10 cellular contexts compared by ENCODE assay signal in the genomic region with DNA sequence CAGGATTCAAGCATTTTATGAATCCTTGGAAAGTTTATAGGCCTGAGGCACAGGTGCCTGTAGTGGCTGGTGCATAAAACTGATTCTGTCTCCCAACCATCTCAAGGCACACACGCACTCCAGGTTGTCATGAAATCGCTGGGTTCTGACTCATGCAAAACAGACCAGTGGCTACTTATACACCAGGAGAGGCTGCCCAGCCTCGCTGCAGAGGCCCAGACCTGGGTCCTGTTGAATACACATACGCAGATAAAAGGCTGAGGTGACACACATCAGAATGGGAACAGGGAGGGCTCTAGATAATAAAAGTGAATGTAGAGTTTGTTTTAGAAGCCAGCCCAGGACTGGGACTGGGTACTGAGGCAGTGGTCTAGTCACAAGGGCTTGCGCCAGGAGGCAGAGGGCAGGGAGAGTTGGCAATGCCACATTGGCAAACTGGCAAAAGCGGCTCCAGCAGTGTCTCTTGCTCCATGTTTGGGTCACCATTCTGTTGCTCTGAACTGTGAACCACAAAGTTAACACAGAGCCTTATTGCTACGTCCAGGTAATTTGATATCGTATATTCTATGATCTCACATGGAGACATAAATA. TPM values are rescaled to one million over a fixed set of nuclear protein-coding genes. Genes with fewer than 3 reads are reported as not detected.
DNase-seq lines count a peak whose midpoint lies in the region; ATAC-seq and TF ChIP-seq lines count a peak whose summit lies in the region.
"Had no signal": no experiment of that assay in that cellular context is flagged by ENCODE, and none has a peak within 500 bp of the region (broad histone marks: within the 10 kb centered on the region; RNA-seq: fewer than 3 reads in every experiment).

No MANE protein-coding gene starts in this region.

- CTCF ChIA-PET in SK-N-SH (lab: Yijun Ruan, JAX) = interaction anchor here (0.9 to 2.2 kb wide), 10 partner anchors 14 to 681 kb away, joined by 3 to 18 read pairs (median 4); no protein-coding TSS in a partner anchor

- WGBS in SK-N-SH (ENCODE audit: low lambda C conversion rate) = 94% methylated on average over 8 of the region's 8 CpGs

- H3K9me3 ChIP-seq in SK-N-SH (no peaks in the 10 kb centered on the region), skeletal muscle satellite cell (replicated peaks; ENCODE audit: low read length) (no peaks in the 10 kb centered on the region), SJCRH30 (replicated peaks) (no peaks in the 10 kb centered on the region)

- no peak for TF ChIP-seq EP300 in SK-N-SH (IDR thresholded peaks at IDR 0.05; ENCODE audit: borderline replicate concordance in 1 of 2, low read depth in 1 of 2, low read length in 1 of 2)

- H3K36me3 ChIP-seq in SK-N-SH (replicated peaks in 1 of 2; ENCODE audit: control insufficient read depth in 1 of 2, insufficient read depth in 2 of 2, low read length in 1 of 2) = no peaks in the 10 kb centered on the region
- no peaks in the 10 kb centered on the region for H3K36me3 ChIP-seq in skeletal muscle satellite cell (ENCODE audit: insufficient read depth, low read length)
- H3K36me3 ChIP-seq in SJCRH30 = no peaks in the 10 kb centered on the region

- peak overlapping the region; percentile 97; the same call in 1 of the 2 replicates for H2AFZ ChIP-seq in SK-N-SH (ENCODE audit: low read depth)

- TF ChIP-seq RAD21 in SK-N-SH (IDR thresholded peaks at IDR 0.05; ENCODE audit: low read length) = no peak

- H3K4me2 ChIP-seq in SK-N-SH (peak overlapping the region; percentile 96), skeletal muscle satellite cell (ENCODE audit: low read length) (peak overlapping the region; percentile 94)

- H3K79me2 ChIP-seq in SK-N-SH (ENCODE audit: insufficient read depth) = no peaks in the 10 kb centered on the region

- H4K20me1 ChIP-seq in SK-N-SH (ENCODE audit: insufficient read depth) = no peaks in the 10 kb centered on the region

- no peak for ATAC-seq in SK-N-SH treated with all-trans-retinoic acid at 6 μM for 48 hours

- POLR2A ChIA-PET in SK-N-SH (lab: Yijun Ruan, JAX) = interaction anchor here (1.1 to 1.4 kb wide), 2 partner anchors 10 to 124 kb away, joined by 3 to 5 read pairs; no protein-coding TSS in a partner anchor

- H3K27me3 ChIP-seq in SK-N-SH (ENCODE audit: insufficient read depth) (no peaks in the 10 kb centered on the region), skeletal muscle satellite cell (ENCODE audit: control insufficient read depth, insufficient read depth, low read length) (no peaks in the 10 kb centered on the region), SJCRH30 (no peaks in the 10 kb centered on the region)

- peaks cover 6% of the 10 kb centered on the region for H3F3A ChIP-seq in SK-N-SH (replicated peaks; ENCODE audit: insufficient read depth)

- no peak for TF ChIP-seq CTCF in SK-N-SH (IDR thresholded peaks at IDR 0.05)
- TF ChIP-seq CTCF in VCaP (conservative IDR thresholded peaks at IDR 0.05) = no peak
- TF ChIP-seq CTCF in fibroblast of the aortic adventitia (IDR thresholded peaks at IDR 0.05; ENCODE audit: insufficient read depth, low read length) = no peak

- H3K4me1 ChIP-seq in SK-N-SH (ENCODE audit: control insufficient read depth in 1 of 2, insufficient read depth in 2 of 2, low read depth in 1 of 2, low read length in 1 of 2) (peaks cover 0 to 5% of the 10 kb centered on the region in 2 experiments; a peak in 1 of 4 replicates), skeletal muscle satellite cell (ENCODE audit: control insufficient read depth, insufficient read depth, low read length) (peaks cover 4% of the 10 kb centered on the region), SJCRH30 (no peaks in the 10 kb centered on the region; the same call in 1 of the 2 replicates)

- H3K4me3 ChIP-seq in SK-N-SH (ENCODE audit: low read depth in 2 of 2, low read length in 1 of 2) (peak overlapping the region; percentile 92 to 97), fibroblast of the aortic adventitia (ENCODE audit: low read depth, low read length) (peak overlapping the region; percentile 91), skeletal muscle satellite cell (ENCODE audit: low read length) (peak overlapping the region; percentile 84), SJCRH30 (no peak overlapping the region; the same call in 1 of the 2 replicates)

- H3K27ac ChIP-seq in SK-N-SH (ENCODE audit: low read depth in 2 of 2, low read length in 1 of 2) (no peak overlapping the region), VCaP (peak overlapping the region; percentile 77; the same call in 1 of the 2 replicates), SJCRH30 (no peak overlapping the region)

- DNase-seq in SK-N-SH (no peak), fibroblast of the aortic adventitia (ENCODE audit: low read depth) (no peak), SJCRH30 (no peak), putamen (ENCODE audit: low spot score) (no peak), activated gamma-delta T cell (lab: John Stamatoyannopoulos, UW) (no peak)
- DNase-seq: kidney glomerular epithelial cell had no signal

- H3K9ac ChIP-seq in SK-N-SH = no peak overlapping the region
- no peak overlapping the region for H3K9ac ChIP-seq in skeletal muscle satellite cell (ENCODE audit: low read depth, low read length)

- H3K9me2 ChIP-seq in SK-N-SH = no peaks in the 10 kb centered on the region

TF ChIP-seq in SK-N-SH, 30 proteins besides CTCF, POLR2A, EP300 and RAD21 (continues in another document):
- TF ChIP-seq, protein P1, sequence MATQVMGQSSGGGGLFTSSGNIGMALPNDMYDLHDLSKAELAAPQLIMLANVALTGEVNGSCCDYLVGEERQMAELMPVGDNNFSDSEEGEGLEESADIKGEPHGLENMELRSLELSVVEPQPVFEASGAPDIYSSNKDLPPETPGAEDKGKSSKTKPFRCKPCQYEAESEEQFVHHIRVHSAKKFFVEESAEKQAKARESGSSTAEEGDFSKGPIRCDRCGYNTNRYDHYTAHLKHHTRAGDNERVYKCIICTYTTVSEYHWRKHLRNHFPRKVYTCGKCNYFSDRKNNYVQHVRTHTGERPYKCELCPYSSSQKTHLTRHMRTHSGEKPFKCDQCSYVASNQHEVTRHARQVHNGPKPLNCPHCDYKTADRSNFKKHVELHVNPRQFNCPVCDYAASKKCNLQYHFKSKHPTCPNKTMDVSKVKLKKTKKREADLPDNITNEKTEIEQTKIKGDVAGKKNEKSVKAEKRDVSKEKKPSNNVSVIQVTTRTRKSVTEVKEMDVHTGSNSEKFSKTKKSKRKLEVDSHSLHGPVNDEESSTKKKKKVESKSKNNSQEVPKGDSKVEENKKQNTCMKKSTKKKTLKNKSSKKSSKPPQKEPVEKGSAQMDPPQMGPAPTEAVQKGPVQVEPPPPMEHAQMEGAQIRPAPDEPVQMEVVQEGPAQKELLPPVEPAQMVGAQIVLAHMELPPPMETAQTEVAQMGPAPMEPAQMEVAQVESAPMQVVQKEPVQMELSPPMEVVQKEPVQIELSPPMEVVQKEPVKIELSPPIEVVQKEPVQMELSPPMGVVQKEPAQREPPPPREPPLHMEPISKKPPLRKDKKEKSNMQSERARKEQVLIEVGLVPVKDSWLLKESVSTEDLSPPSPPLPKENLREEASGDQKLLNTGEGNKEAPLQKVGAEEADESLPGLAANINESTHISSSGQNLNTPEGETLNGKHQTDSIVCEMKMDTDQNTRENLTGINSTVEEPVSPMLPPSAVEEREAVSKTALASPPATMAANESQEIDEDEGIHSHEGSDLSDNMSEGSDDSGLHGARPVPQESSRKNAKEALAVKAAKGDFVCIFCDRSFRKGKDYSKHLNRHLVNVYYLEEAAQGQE (IDR thresholded peaks at IDR 0.05; ENCODE audit: low read depth, low read length) = no peak
- TF ChIP-seq GABPA (IDR thresholded peaks at IDR 0.05; ENCODE audit: low read depth) (no peak), JUND (IDR thresholded peaks at IDR 0.05) (no peak), MEF2A (IDR thresholded peaks at IDR 0.05; ENCODE audit: borderline replicate concordance, low read depth) (no peak)

TF ChIP-seq in SK-N-SH treated with all-trans-retinoic acid at 6 μM for 48 hours, 23 proteins besides CTCF, POLR2A, EP300 and RAD21:
- TF ChIP-seq TOX (CRISPR knock-in tag; IDR thresholded peaks at IDR 0.05; ENCODE audit: borderline replicate concordance) (no peak), RARB (CRISPR knock-in tag; IDR thresholded peaks at IDR 0.05) (no peak), ZFP30 (CRISPR knock-in tag; IDR thresholded peaks at IDR 0.05) (no peak), ZNF565 (CRISPR knock-in tag; conservative IDR thresholded peaks at IDR 0.05; ENCODE audit: low read depth) (no peak), ISL1 (CRISPR knock-in tag; IDR thresholded peaks at IDR 0.05) (no peak), CSDC2 (CRISPR knock-in tag; IDR thresholded peaks at IDR 0.05) (no peak)
- TF ChIP-seq, protein P2, sequence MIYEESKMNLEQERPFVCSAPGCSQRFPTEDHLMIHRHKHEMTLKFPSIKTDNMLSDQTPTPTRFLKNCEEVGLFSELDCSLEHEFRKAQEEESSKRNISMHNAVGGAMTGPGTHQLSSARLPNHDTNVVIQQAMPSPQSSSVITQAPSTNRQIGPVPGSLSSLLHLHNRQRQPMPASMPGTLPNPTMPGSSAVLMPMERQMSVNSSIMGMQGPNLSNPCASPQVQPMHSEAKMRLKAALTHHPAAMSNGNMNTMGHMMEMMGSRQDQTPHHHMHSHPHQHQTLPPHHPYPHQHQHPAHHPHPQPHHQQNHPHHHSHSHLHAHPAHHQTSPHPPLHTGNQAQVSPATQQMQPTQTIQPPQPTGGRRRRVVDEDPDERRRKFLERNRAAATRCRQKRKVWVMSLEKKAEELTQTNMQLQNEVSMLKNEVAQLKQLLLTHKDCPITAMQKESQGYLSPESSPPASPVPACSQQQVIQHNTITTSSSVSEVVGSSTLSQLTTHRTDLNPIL (CRISPR knock-in tag; IDR thresholded peaks at IDR 0.05; ENCODE audit: low read depth) = no peak
TF ChIP-seq in SK-N-SH treated with all-trans-retinoic acid at 6 μM for 48 hours: peak in this region for 0.

RNA-seq across cellular contexts. Expression of gene OR1D5, which starts 13.6 kb away (rescaled TPM):
- polyA plus RNA-seq in SK-N-SH (2012; rRNA removed) = not detected in 2 replicates
- polyA plus RNA-seq in SK-N-SH (2012; cell fraction: cytosol; rRNA removed) = not detected in 2 replicates
- not detected in 2 replicates for polyA plus RNA-seq in SK-N-SH (2012; cell fraction: nucleus; rRNA removed)
- total RNA-seq in fibroblast of the aortic adventitia (ENCODE audit: low replicate concordance) = not detected in 2 replicates
- total RNA-seq in skeletal muscle satellite cell (2012; rRNA removed) = not detected in 2 replicates
- total RNA-seq in SJCRH30 (2014; rRNA removed; shearing (Covaris generic)) = not detected in 2 replicates
- polyA plus RNA-seq: adipose tissue had no signal

RNA-seq across cellular contexts. Expression of gene OR1D2, which starts 54.4 kb away (rescaled TPM):
- not detected in 2 replicates for polyA plus RNA-seq in SK-N-SH (2012; rRNA removed)
- not detected in 2 replicates for polyA plus RNA-seq in SK-N-SH (2012; cell fraction: cytosol; rRNA removed)
- polyA plus RNA-seq in SK-N-SH (2012; cell fraction: nucleus; rRNA removed) = not detected in 2 replicates
- total RNA-seq in fibroblast of the aortic adventitia (ENCODE audit: low replicate concordance) = not detected in 2 replicates
- total RNA-seq in skeletal muscle satellite cell (2012; rRNA removed) = not detected in 2 replicates
- not detected in 2 replicates for total RNA-seq in SJCRH30 (2014; rRNA removed; shearing (Covaris generic))
- polyA plus RNA-seq: adipose tissue had no signal
